1 cellular context compared by ENCODE assay signal in the genomic region with DNA sequence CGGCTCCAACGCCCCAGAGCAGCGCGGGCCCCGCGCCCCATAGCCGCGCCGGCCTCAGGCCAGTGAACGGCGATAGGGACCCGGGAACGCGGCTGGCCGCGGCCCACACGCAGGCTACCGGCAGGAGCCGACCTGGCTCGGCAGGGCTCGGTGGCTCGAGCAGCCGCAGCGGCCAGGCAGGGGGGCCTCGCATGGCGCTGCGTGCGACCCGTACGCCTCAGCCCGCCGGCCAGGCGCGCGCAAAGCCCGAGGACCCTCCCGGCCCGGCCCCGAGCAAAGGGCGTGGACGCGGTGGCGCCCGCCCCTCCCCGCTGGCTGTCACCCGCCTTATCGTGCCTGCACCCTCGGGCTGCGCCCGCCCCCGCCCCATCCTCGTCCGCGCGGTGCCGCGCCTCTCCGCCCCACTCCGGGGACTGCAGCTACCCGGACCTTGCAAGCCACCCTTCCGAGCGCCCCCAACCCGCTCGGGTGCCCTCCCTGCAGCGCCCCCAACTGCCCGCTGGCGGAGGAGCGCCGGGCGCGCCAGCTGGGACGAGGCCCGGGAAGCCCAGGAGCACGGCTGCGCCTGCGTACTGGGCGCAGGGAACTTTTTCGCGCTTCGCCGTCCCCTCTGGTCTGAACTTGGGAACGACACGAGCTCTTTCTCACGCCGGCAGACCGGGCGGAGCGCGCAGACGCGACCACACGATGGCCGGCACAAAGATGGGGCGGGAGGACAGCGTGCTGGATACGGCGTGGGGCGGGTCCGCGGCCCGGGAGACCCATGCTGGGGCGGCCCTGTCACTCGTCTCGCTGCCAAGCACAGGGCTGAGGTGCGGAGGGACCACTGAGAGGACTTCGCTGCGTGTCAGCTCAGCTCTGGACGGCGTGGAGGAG.
A peak's percentile ranks its signal among the peaks of the same experiment; 100 is the strongest.
TF ChIP-seq lines count a peak whose summit lies in the region.

TSS of gene ABCB10 (minus strand) at position 248 of the 876 bp plus-strand sequence. CDS start at position 193, 55 bp downstream.

TF ChIP-seq in HepG2, 621 proteins besides CTCF, POLR2A, EP300 and RAD21 (continued from another document and continues in another):
- peak; percentile 94 for TF ChIP-seq ZBTB7B (CRISPR knock-in tag; IDR thresholded peaks at IDR 0.05)
- peak; percentile 74 for TF ChIP-seq SMAD1 (CRISPR knock-in tag; IDR thresholded peaks at IDR 0.05; ENCODE audit: borderline replicate concordance, low read depth)
- peak; percentile 81 for TF ChIP-seq HOXA5 (CRISPR knock-in tag; IDR thresholded peaks at IDR 0.05)
- no peak; the same call in 1 of the 2 replicates for TF ChIP-seq SP2 (CRISPR knock-in tag; IDR thresholded peaks at IDR 0.05)
- TF ChIP-seq ZBTB14 (CRISPR knock-in tag; IDR thresholded peaks at IDR 0.05) = peak; percentile 91
- TF ChIP-seq, protein P1, sequence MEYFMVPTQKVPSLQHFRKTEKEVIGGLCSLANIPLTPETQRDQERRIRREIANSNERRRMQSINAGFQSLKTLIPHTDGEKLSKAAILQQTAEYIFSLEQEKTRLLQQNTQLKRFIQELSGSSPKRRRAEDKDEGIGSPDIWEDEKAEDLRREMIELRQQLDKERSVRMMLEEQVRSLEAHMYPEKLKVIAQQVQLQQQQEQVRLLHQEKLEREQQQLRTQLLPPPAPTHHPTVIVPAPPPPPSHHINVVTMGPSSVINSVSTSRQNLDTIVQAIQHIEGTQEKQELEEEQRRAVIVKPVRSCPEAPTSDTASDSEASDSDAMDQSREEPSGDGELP (IDR thresholded peaks at IDR 0.05; ENCODE audit: borderline replicate concordance, low read depth) = peak; percentile 94
- no peak for TF ChIP-seq ZBTB26 (CRISPR knock-in tag; IDR thresholded peaks at IDR 0.05; ENCODE audit: borderline replicate concordance)
- TF ChIP-seq ZNF781 (CRISPR knock-in tag; IDR thresholded peaks at IDR 0.05; ENCODE audit: borderline replicate concordance, not compliant biosample characterization) = peak; percentile 50
- TF ChIP-seq TGIF2 (CRISPR knock-in tag; IDR thresholded peaks at IDR 0.05) = no peak
- peak; percentile 87 for TF ChIP-seq GABPB1 (CRISPR knock-in tag; IDR thresholded peaks at IDR 0.05)
- peak; percentile 100 for TF ChIP-seq MXI1 (IDR thresholded peaks at IDR 0.05; ENCODE audit: borderline replicate concordance, low read depth, low read length)
- TF ChIP-seq, protein P2, sequence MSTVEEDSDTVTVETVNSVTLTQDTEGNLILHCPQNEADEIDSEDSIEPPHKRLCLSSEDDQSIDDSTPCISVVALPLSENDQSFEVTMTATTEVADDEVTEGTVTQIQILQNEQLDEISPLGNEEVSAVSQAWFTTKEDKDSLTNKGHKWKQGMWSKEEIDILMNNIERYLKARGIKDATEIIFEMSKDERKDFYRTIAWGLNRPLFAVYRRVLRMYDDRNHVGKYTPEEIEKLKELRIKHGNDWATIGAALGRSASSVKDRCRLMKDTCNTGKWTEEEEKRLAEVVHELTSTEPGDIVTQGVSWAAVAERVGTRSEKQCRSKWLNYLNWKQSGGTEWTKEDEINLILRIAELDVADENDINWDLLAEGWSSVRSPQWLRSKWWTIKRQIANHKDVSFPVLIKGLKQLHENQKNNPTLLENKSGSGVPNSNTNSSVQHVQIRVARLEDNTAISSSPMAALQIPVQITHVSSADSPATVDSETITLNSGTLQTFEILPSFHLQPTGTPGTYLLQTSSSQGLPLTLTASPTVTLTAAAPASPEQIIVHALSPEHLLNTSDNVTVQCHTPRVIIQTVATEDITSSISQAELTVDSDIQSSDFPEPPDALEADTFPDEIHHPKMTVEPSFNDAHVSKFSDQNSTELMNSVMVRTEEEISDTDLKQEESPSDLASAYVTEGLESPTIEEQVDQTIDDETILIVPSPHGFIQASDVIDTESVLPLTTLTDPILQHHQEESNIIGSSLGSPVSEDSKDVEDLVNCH (CRISPR knock-in tag; IDR thresholded peaks at IDR 0.05) = no peak
- no peak; the same call in 1 of the 2 replicates for TF ChIP-seq ZNF670 (CRISPR knock-in tag; IDR thresholded peaks at IDR 0.05; ENCODE audit: borderline replicate concordance)
- peak; percentile 85 for TF ChIP-seq KAT8 (CRISPR knock-in tag; IDR thresholded peaks at IDR 0.05)
- 0 out of 2 replicates have a peak, but pooled peaks have one; percentile 19 for TF ChIP-seq ARHGAP35 (CRISPR knock-in tag; IDR thresholded peaks at IDR 0.05; ENCODE audit: borderline replicate concordance)
- TF ChIP-seq STAT6 (CRISPR knock-in tag; IDR thresholded peaks at IDR 0.05; ENCODE audit: borderline replicate concordance) = peak; percentile 51; the same call in 1 of the 2 replicates
- TF ChIP-seq TEAD2 (CRISPR knock-in tag; IDR thresholded peaks at IDR 0.05) = no peak
- TF ChIP-seq IRF2 (CRISPR knock-in tag; IDR thresholded peaks at IDR 0.05) = peak; percentile 72; the same call in 1 of the 2 replicates
- peak; percentile 76 for TF ChIP-seq PHF8 (CRISPR knock-in tag; IDR thresholded peaks at IDR 0.05)
- TF ChIP-seq MAZ (IDR thresholded peaks at IDR 0.05; ENCODE audit: borderline replicate concordance, low read depth, low read length) = peak; percentile 94
- TF ChIP-seq MAZ (CRISPR knock-in tag; IDR thresholded peaks at IDR 0.05; ENCODE audit: low read depth) = peak; percentile 98
- TF ChIP-seq, protein P3, sequence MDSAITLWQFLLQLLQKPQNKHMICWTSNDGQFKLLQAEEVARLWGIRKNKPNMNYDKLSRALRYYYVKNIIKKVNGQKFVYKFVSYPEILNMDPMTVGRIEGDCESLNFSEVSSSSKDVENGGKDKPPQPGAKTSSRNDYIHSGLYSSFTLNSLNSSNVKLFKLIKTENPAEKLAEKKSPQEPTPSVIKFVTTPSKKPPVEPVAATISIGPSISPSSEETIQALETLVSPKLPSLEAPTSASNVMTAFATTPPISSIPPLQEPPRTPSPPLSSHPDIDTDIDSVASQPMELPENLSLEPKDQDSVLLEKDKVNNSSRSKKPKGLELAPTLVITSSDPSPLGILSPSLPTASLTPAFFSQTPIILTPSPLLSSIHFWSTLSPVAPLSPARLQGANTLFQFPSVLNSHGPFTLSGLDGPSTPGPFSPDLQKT (CRISPR knock-in tag; IDR thresholded peaks at IDR 0.05; ENCODE audit: borderline replicate concordance) = no peak
- no peak for TF ChIP-seq ZFP36L2 (CRISPR knock-in tag; IDR thresholded peaks at IDR 0.05)
- TF ChIP-seq SALL2 (CRISPR knock-in tag; IDR thresholded peaks at IDR 0.05) = no peak; the same call in 1 of the 2 replicates
- TF ChIP-seq ZNF83 (CRISPR knock-in tag; IDR thresholded peaks at IDR 0.05; ENCODE audit: borderline replicate concordance) = peak; percentile 88; the same call in 1 of the 2 replicates
- TF ChIP-seq ZNF24 (IDR thresholded peaks at IDR 0.05) = no peak
- no peak for TF ChIP-seq NR3C1 (CRISPR knock-in tag; IDR thresholded peaks at IDR 0.05)
- peak; percentile 79 for TF ChIP-seq ATF7-NPFF (CRISPR knock-in tag; IDR thresholded peaks at IDR 0.05; ENCODE audit: low read depth)
- TF ChIP-seq, protein P4, sequence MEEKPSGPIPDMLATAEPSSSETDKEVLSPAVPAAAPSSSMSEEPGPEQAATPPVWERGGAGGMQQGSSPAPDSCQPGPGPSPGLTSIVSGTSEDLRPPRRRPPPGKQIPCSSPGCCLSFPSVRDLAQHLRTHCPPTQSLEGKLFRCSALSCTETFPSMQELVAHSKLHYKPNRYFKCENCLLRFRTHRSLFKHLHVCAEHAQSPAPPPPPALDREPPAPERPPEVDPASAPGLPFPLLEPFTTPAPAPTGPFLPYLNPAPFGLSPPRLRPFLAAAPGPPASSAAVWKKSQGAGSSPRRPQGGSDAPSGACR (CRISPR knock-in tag; IDR thresholded peaks at IDR 0.05) = no peak
- TF ChIP-seq FOXP4 (CRISPR knock-in tag; IDR thresholded peaks at IDR 0.05) = peak; percentile 54; the same call in 1 of the 2 replicates
- TF ChIP-seq, protein P5, sequence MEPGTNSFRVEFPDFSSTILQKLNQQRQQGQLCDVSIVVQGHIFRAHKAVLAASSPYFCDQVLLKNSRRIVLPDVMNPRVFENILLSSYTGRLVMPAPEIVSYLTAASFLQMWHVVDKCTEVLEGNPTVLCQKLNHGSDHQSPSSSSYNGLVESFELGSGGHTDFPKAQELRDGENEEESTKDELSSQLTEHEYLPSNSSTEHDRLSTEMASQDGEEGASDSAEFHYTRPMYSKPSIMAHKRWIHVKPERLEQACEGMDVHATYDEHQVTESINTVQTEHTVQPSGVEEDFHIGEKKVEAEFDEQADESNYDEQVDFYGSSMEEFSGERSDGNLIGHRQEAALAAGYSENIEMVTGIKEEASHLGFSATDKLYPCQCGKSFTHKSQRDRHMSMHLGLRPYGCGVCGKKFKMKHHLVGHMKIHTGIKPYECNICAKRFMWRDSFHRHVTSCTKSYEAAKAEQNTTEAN (CRISPR knock-in tag; conservative IDR thresholded peaks at IDR 0.05) = peak; percentile 76; the same call in 1 of the 2 replicates
- TF ChIP-seq, protein P6, sequence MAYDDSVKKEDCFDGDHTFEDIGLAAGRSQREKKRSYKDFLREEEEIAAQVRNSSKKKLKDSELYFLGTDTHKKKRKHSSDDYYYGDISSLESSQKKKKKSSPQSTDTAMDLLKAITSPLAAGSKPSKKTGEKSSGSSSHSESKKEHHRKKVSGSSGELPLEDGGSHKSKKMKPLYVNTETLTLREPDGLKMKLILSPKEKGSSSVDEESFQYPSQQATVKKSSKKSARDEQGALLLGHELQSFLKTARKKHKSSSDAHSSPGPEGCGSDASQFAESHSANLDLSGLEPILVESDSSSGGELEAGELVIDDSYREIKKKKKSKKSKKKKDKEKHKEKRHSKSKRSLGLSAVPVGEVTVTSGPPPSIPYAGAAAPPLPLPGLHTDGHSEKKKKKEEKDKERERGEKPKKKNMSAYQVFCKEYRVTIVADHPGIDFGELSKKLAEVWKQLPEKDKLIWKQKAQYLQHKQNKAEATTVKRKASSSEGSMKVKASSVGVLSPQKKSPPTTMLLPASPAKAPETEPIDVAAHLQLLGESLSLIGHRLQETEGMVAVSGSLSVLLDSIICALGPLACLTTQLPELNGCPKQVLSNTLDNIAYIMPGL (CRISPR knock-in tag; IDR thresholded peaks at IDR 0.05; ENCODE audit: borderline replicate concordance in 1 of 2, low read depth in 1 of 2) = peak; percentile 98
- TF ChIP-seq MAFK (conservative IDR thresholded peaks at IDR 0.05 in 1 of 2, IDR thresholded peaks at IDR 0.05 in 1 of 2; ENCODE audit: low read length in 2 of 2) = no peak
- TF ChIP-seq CCAR2 (optimal IDR thresholded peaks at IDR 0.05; ENCODE audit: low read depth, low read length) = no peak
- no peak for TF ChIP-seq ZBTB1 (CRISPR knock-in tag; IDR thresholded peaks at IDR 0.05; ENCODE audit: borderline replicate concordance)
- TF ChIP-seq ZNF451 (CRISPR knock-in tag; IDR thresholded peaks at IDR 0.05) = no peak
- 0 out of 2 replicates have a peak, but pooled peaks have one; percentile 17 for TF ChIP-seq ZNF724P (CRISPR knock-in tag; IDR thresholded peaks at IDR 0.05; ENCODE audit: borderline replicate concordance)
